Comparison of ENCODE assay signal across 9 cellular contexts in genomic region chr17:46769531-46770438, GRCh38. TPM values are rescaled to one million over a fixed set of nuclear protein-coding genes. Genes with fewer than 3 reads are reported as not detected.
DNase-seq lines count a peak whose midpoint lies in the region; ATAC-seq, FAIRE-seq and TF ChIP-seq lines count a peak whose summit lies in the region.
"Had no signal": no experiment of that assay in that cellular context is flagged by ENCODE, and none has a peak within 500 bp of the region (broad histone marks: within the 10 kb centered on the region; RNA-seq: fewer than 3 reads in every experiment).

No MANE protein-coding gene starts in this region.

- CTCF ChIA-PET in activated CD4-positive, alpha-beta T cell treated with anti-CD3 and anti-CD28 coated beads, Interleukin-2, amount 10 ng/mL, durations not matched to agents 7 days and 5 days (lab: Charles Lee): interaction anchor here (0.5 kb wide), 1 partner anchor 1459 kb away, joined by 3 read pairs; no protein-coding TSS in a partner anchor
- CTCF ChIA-PET in activated CD8-positive, alpha-beta T cell treated with anti-CD3 and anti-CD28 coated beads for 36 hours (lab: Charles Lee): interaction anchor here (1.0 kb wide), 1 partner anchor 66 kb away, joined by 3 read pairs; no protein-coding TSS in a partner anchor

- H3K4me1 Mint-ChIP-seq in activated CD4-positive, alpha-beta T cell treated with anti-CD3 and anti-CD28 coated beads, Interleukin-2, amount 10 ng/mL, durations not matched to agents 7 days and 5 days: peaks cover 16% of the 10 kb centered on the region
- H3K4me1 Mint-ChIP-seq in activated CD8-positive, alpha-beta T cell treated with anti-CD3 and anti-CD28 coated beads for 36 hours (ENCODE audit: low read depth): peaks cover 19% of the 10 kb centered on the region
- peaks cover 13% of the 10 kb centered on the region for H3K4me1 Mint-ChIP-seq in stimulated activated naive CD8-positive, alpha-beta T cell treated with anti-CD3 and anti-CD28 coated beads, Interleukin-15, Interleukin-2, amounts not matched to agents 100 ng/mL and 50 ng/mL, for 24 hours (ENCODE audit: low read depth)

- no peak overlapping the region for H3K27ac Mint-ChIP-seq in activated CD4-positive, alpha-beta T cell treated with anti-CD3 and anti-CD28 coated beads, Interleukin-2, amount 10 ng/mL, durations not matched to agents 7 days and 5 days
- H3K27ac Mint-ChIP-seq in activated CD8-positive, alpha-beta T cell treated with anti-CD3 and anti-CD28 coated beads for 36 hours: no peak overlapping the region
- H3K27ac Mint-ChIP-seq in stimulated activated naive CD8-positive, alpha-beta T cell treated with anti-CD3 and anti-CD28 coated beads, Interleukin-15, Interleukin-2, amounts not matched to agents 100 ng/mL and 50 ng/mL, for 24 hours: no peak overlapping the region

- ATAC-seq in activated CD8-positive, alpha-beta T cell treated with anti-CD3 and anti-CD28 coated beads for 36 hours: peak; percentile 20
- no peak for ATAC-seq in HG03565 (IDR thresholded peaks at IDR 0.05; ENCODE audit: unreplicated experiment)

- intact Hi-C loops in activated CD8-positive, alpha-beta T cell treated with anti-CD3 and anti-CD28 coated beads for 36 hours (cut with micrococcal nuclease): no loop called here

- no peak for FAIRE-seq in GM19239 (lab: Jason Lieb, UNC)

- POLR2A ChIA-PET in activated CD4-positive, alpha-beta T cell treated with anti-CD3 and anti-CD28 coated beads, Interleukin-2, amount 10 ng/mL, durations not matched to agents 7 days and 5 days (lab: Charles Lee): no interaction called here
- POLR2A ChIA-PET in activated CD8-positive, alpha-beta T cell treated with anti-CD3 and anti-CD28 coated beads for 36 hours (lab: Charles Lee): no interaction called here

- no peak for TF ChIP-seq CTCF in activated CD8-positive, alpha-beta T cell treated with anti-CD3 and anti-CD28 coated beads for 36 hours (IDR thresholded peaks at IDR 0.05)

- no peak for DNase-seq in activated CD4-positive, alpha-beta T cell treated with anti-CD3 and anti-CD28 coated beads, Interleukin-2, amount 10 ng/mL, durations not matched to agents 7 days and 5 days
- no peak for DNase-seq in activated CD4-positive, alpha-beta T cell treated with anti-CD3 and anti-CD28 coated beads, Interleukin-2, amount 50 U/mL, for 1 hour
- DNase-seq in activated CD8-positive, alpha-beta T cell treated with anti-CD3 and anti-CD28 coated beads for 36 hours: peak; percentile 30
- DNase-seq in left kidney (ENCODE audit: low read depth, low spot score): peak; percentile 69
- no peak for DNase-seq in GM19239 (ENCODE audit: insufficient read length, low spot score)
- DNase-seq in anterior cingulate cortex (lab: John Stamatoyannopoulos, UW): no peak
- DNase-seq: NCI-H146 had no signal

- H3K9me3 Mint-ChIP-seq in activated CD4-positive, alpha-beta T cell treated with anti-CD3 and anti-CD28 coated beads, Interleukin-2, amount 10 ng/mL, durations not matched to agents 7 days and 5 days: no peaks in the 10 kb centered on the region
- H3K9me3 Mint-ChIP-seq in activated CD8-positive, alpha-beta T cell treated with anti-CD3 and anti-CD28 coated beads for 36 hours: no peaks in the 10 kb centered on the region
- no peaks in the 10 kb centered on the region for H3K9me3 Mint-ChIP-seq in stimulated activated naive CD8-positive, alpha-beta T cell treated with anti-CD3 and anti-CD28 coated beads, Interleukin-15, Interleukin-2, amounts not matched to agents 100 ng/mL and 50 ng/mL, for 24 hours

- H3K4me3 Mint-ChIP-seq in activated CD4-positive, alpha-beta T cell treated with anti-CD3 and anti-CD28 coated beads, Interleukin-2, amount 10 ng/mL, durations not matched to agents 7 days and 5 days: peak overlapping the region; percentile 7
- peak overlapping the region; percentile 53 for H3K4me3 Mint-ChIP-seq in activated CD8-positive, alpha-beta T cell treated with anti-CD3 and anti-CD28 coated beads for 36 hours
- peak overlapping the region; percentile 32 for H3K4me3 Mint-ChIP-seq in stimulated activated naive CD8-positive, alpha-beta T cell treated with anti-CD3 and anti-CD28 coated beads, Interleukin-15, Interleukin-2, amounts not matched to agents 100 ng/mL and 50 ng/mL, for 24 hours

- peaks cover 49% of the 10 kb centered on the region for H3K27me3 Mint-ChIP-seq in activated CD4-positive, alpha-beta T cell treated with anti-CD3 and anti-CD28 coated beads, Interleukin-2, amount 10 ng/mL, durations not matched to agents 7 days and 5 days
- H3K27me3 Mint-ChIP-seq in activated CD8-positive, alpha-beta T cell treated with anti-CD3 and anti-CD28 coated beads for 36 hours: peaks cover 32% of the 10 kb centered on the region
- H3K27me3 Mint-ChIP-seq in stimulated activated naive CD8-positive, alpha-beta T cell treated with anti-CD3 and anti-CD28 coated beads, Interleukin-15, Interleukin-2, amounts not matched to agents 100 ng/mL and 50 ng/mL, for 24 hours: peaks cover 24% of the 10 kb centered on the region

- H3K36me3 Mint-ChIP-seq in activated CD4-positive, alpha-beta T cell treated with anti-CD3 and anti-CD28 coated beads, Interleukin-2, amount 10 ng/mL, durations not matched to agents 7 days and 5 days (ENCODE audit: low read depth): no peaks in the 10 kb centered on the region
- H3K36me3 Mint-ChIP-seq in activated CD8-positive, alpha-beta T cell treated with anti-CD3 and anti-CD28 coated beads for 36 hours (ENCODE audit: low read depth): no peaks in the 10 kb centered on the region
- no peaks in the 10 kb centered on the region for H3K36me3 Mint-ChIP-seq in stimulated activated naive CD8-positive, alpha-beta T cell treated with anti-CD3 and anti-CD28 coated beads, Interleukin-15, Interleukin-2, amounts not matched to agents 100 ng/mL and 50 ng/mL, for 24 hours (ENCODE audit: low read depth)

RNA-seq across cellular contexts. Expression of gene WNT3, which starts 48.7 kb away (rescaled TPM):
- total RNA-seq in activated CD4-positive, alpha-beta T cell treated with anti-CD3 and anti-CD28 coated beads, Interleukin-2, amount 10 ng/mL, durations not matched to agents 7 days and 5 days: not detected
- under 1 TPM in 1 of 2 experiments, not detected in 1; 0.09 TPM for total RNA-seq in activated CD8-positive, alpha-beta T cell treated with anti-CD3 and anti-CD28 coated beads for 36 hours

Comparison
In these comparisons a context has a peak if more than half of its experiments do, and no peak if none do; other contexts are left out.
1. DNase-seq: peak in activated CD8-positive, alpha-beta T cell treated with anti-CD3 and anti-CD28 coated beads for 36 hours (single experiment) and left kidney (single experiment); none in activated CD4-positive, alpha-beta T cell treated with anti-CD3 and anti-CD28 coated beads, Interleukin-2, amount 10 ng/mL, durations not matched to agents 7 days and 5 days (single experiment), activated CD4-positive, alpha-beta T cell treated with anti-CD3 and anti-CD28 coated beads, Interleukin-2, amount 50 U/mL, for 1 hour (single experiment), GM19239 (single experiment) and anterior cingulate cortex (0 of 58).
2. Peak in every context shown above with its lines, with median percentiles within 50 percentile points of each other: H3K4me3 Mint-ChIP-seq.